8 cellular contexts compared by ENCODE assay signal in the genomic region with DNA sequence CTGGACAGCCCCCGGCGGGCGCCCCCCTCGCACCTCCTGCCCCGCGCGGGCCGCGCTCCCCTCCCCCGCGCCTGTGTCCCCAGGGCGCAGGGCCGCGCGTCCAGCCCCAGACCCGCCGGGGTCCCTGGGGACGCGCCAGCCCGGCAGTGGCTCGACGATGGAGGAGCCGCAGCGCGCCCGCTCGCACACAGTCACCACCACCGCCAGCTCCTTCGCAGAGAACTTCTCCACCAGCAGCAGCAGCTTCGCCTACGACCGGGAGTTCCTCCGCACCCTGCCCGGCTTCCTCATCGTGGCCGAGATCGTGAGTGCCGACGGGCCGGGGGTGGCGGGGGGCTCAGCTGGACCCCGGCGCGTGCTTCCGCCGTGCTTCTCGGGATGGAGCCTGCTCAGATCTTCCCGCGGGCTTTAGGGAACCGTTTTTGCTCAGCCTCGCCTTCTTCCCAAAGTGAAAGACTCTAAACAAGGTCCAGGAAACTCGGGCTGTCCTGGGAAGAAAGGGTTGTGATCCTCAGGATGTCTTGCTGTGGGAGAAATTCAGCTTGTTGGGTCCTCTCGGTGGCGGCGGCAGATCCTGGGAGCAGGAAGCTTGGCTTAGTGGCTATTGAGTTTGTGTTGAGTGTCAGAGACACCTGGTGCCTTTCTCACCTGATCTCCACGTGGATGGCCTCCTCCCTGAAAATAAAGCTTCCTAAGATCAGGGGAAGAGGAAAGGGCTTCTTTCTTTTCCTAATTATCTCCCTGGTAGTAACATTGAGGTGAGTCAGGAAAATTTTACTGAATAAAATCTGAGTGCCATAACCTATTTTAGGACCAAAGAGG. TPM values are rescaled to one million over a fixed set of nuclear protein-coding genes. Genes with fewer than 3 reads are reported as not detected.
A peak's percentile ranks its signal among the peaks of the same experiment; 100 is the strongest.
DNase-seq lines count a peak whose midpoint lies in the region; ATAC-seq lines count a peak whose summit lies in the region.

No MANE protein-coding gene starts in this region.

- WGBS in mesodermal cell (ENCODE audit: insufficient coverage in 2 of 2), 2 experiments = 1% methylated on average over 29 to 40 of the region's 56 CpGs

- H3K4me1 Mint-ChIP-seq in effector memory CD8-positive, alpha-beta T cell (ENCODE audit: low read depth in 2 of 2) = peaks cover 21 to 24% of the 10 kb centered on the region in 2 donors
- H3K4me1 Mint-ChIP-seq in stimulated activated naive CD8-positive, alpha-beta T cell treated with anti-CD3 and anti-CD28 coated beads, Interleukin-15, Interleukin-2, amounts not matched to agents 100 ng/mL and 50 ng/mL, for 24 hours (ENCODE audit: low read depth) = peaks cover 20% of the 10 kb centered on the region

- peaks cover 0 to 7% of the 10 kb centered on the region in 2 donors for H3K27me3 Mint-ChIP-seq in effector memory CD8-positive, alpha-beta T cell
- H3K27me3 Mint-ChIP-seq in stimulated activated naive CD8-positive, alpha-beta T cell treated with anti-CD3 and anti-CD28 coated beads, Interleukin-15, Interleukin-2, amounts not matched to agents 100 ng/mL and 50 ng/mL, for 24 hours = peaks cover 16% of the 10 kb centered on the region

- no peaks in the 10 kb centered on the region for H3K9me3 Mint-ChIP-seq in effector memory CD8-positive, alpha-beta T cell
- H3K9me3 Mint-ChIP-seq in stimulated activated naive CD8-positive, alpha-beta T cell treated with anti-CD3 and anti-CD28 coated beads, Interleukin-15, Interleukin-2, amounts not matched to agents 100 ng/mL and 50 ng/mL, for 24 hours = peaks cover 4% of the 10 kb centered on the region

- no peaks in the 10 kb centered on the region for H3K9me3 ChIP-seq in mesodermal cell (ENCODE audit: control insufficient read depth, low read length)

- H3K27ac ChIP-seq in mesodermal cell (ENCODE audit: low read depth, low read length, severe bottlenecking) = no peak overlapping the region

- peaks cover 10% of the 10 kb centered on the region for H3K36me3 Mint-ChIP-seq in effector memory CD8-positive, alpha-beta T cell (ENCODE audit: insufficient read depth)
- H3K36me3 Mint-ChIP-seq in stimulated activated naive CD8-positive, alpha-beta T cell treated with anti-CD3 and anti-CD28 coated beads, Interleukin-15, Interleukin-2, amounts not matched to agents 100 ng/mL and 50 ng/mL, for 24 hours (ENCODE audit: low read depth) = peaks cover 9% of the 10 kb centered on the region

- no peaks in the 10 kb centered on the region for H3K4me1 ChIP-seq in mesodermal cell (ENCODE audit: control insufficient read depth, insufficient read depth, low read length, poor library complexity, severe bottlenecking)

- peak overlapping the region; percentile 20 to 54 for H3K27ac Mint-ChIP-seq in effector memory CD8-positive, alpha-beta T cell
- H3K27ac Mint-ChIP-seq in stimulated activated naive CD8-positive, alpha-beta T cell treated with anti-CD3 and anti-CD28 coated beads, Interleukin-15, Interleukin-2, amounts not matched to agents 100 ng/mL and 50 ng/mL, for 24 hours = peak overlapping the region; percentile 39

- H3K4me3 ChIP-seq in mesodermal cell (ENCODE audit: extremely low read depth, insufficient read depth, low read length, poor library complexity, severe bottlenecking) = peak overlapping the region; percentile 66

- H3K36me3 ChIP-seq in mesodermal cell (ENCODE audit: control insufficient read depth, insufficient read depth, low read length) = no peaks in the 10 kb centered on the region

- DNase-seq in AG20443 (ENCODE audit: low spot score) (peak; percentile 60), M059J (ENCODE audit: low read depth) (peak; percentile 42)
- DNase-seq in activated CD4-positive, alpha-beta T cell treated with anti-CD3 and anti-CD28 coated beads for 4 hours = peak; percentile 39 to 47
- DNase-seq in effector memory CD8-positive, alpha-beta T cell = peak; percentile 3 to 23 (median 23)

- ATAC-seq in GM19351 (IDR thresholded peaks at IDR 0.05; ENCODE audit: unreplicated experiment) (peak; percentile 35), GM21825 (IDR thresholded peaks at IDR 0.05; ENCODE audit: unreplicated experiment) (no peak)
- ATAC-seq in effector memory CD8-positive, alpha-beta T cell (replicated peaks) = peak; percentile 46

- H3K4me3 Mint-ChIP-seq in effector memory CD8-positive, alpha-beta T cell = peak overlapping the region; percentile 82 to 83
- peak overlapping the region; percentile 85 for H3K4me3 Mint-ChIP-seq in stimulated activated naive CD8-positive, alpha-beta T cell treated with anti-CD3 and anti-CD28 coated beads, Interleukin-15, Interleukin-2, amounts not matched to agents 100 ng/mL and 50 ng/mL, for 24 hours

RNA-seq across cellular contexts. Expression of a gene that starts 0.5 kb away (rescaled TPM):
- total RNA-seq in M059J (2014; rRNA removed; shearing (Covaris generic)) = 3.7 and 4.6 TPM in 2 replicates
- 11.6 TPM for polyA plus RNA-seq in mesodermal cell (2013, experiment 1 of 2)
- 9.4 TPM for polyA plus RNA-seq in mesodermal cell (2013, experiment 2 of 2)
